34 cellular contexts compared by ENCODE assay signal in the genomic region with DNA sequence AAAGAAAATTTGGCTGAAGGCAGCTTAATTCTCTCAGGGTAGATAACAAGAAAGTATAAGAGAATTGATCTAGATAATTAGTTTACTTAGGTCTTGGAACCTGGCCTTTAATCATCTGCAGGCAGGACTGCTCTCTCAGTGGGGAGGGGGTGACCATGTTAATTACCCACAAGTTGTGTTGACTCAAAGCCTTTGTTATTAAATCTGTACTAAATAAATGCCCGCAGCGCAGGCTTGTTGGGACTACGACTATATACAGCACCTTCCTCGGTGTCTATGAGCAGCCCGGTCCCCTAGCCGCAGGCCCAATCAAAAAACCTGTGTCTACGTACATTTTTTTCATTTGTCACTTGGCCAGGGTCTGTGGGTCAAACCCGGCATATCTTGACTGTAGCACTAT.
"Had no signal": no experiment of that assay in that cellular context is flagged by ENCODE, and none has a peak within 500 bp of the region (broad histone marks: within the 10 kb centered on the region; RNA-seq: fewer than 3 reads in every experiment).

No MANE protein-coding gene starts in this region.

- H3K36me3 ChIP-seq: MG63 had no signal

- H3K4me2 ChIP-seq: KMS-11 had no signal

- H3K27ac ChIP-seq: KMS-11 had no signal

- H3K4me3 ChIP-seq: MG63 had no signal

- H3K9ac ChIP-seq: KMS-11 had no signal

- DNase-seq: Karpas-422, KG1, MG63, MM.1S, MV-4-11, NCI-H1048, NCI-H1092, NCI-H1092 treated with DMSO at 0.1 percent for 48 hours, NCI-H1105, NCI-H1105 treated with DMSO at 0.1 percent for 48 hours, NCI-H1417, NCI-H1417 treated with DMSO at 0.1 percent for 48 hours, NCI-H1436, NCI-H1436 treated with DMSO at 0.1 percent for 48 hours, NCI-H146, NCI-H1694, NCI-H1694 treated with DMSO at 0.1 percent for 48 hours, NCI-H187, NCI-H187 treated with DMSO at 0.1 percent for 48 hours, NCI-H1930, NCI-H2029, NCI-H2029 treated with DMSO at 0.1 percent for 48 hours, NCI-H2081, NCI-H2081 treated with DMSO at 0.1 percent for 48 hours, NCI-H2107, NCI-H2171, NCI-H2171 treated with DMSO at 0.1 percent for 48 hours, NCI-H2227 treated with DMSO at 0.1 percent for 48 hours, NCI-H226, NCI-H345, NCI-H446, NCI-H446 treated with DMSO at 0.1 percent for 48 hours, NCI-H510A had no signal

- H3K9me3 ChIP-seq: MG63 had no signal

- H3K27me3 ChIP-seq: MG63 had no signal
